In genomic region chr5:173055983-173056782, GRCh38 we compare ENCODE assay signal across 1 cellular context.
TF ChIP-seq lines count a peak whose summit lies in the region.

Gene CREBRF, plus strand, starts transcription at chr5:173056352. Its CDS starts 24,424 bp downstream, at chr5:173080776.

TF ChIP-seq in K562, 482 proteins besides CTCF, POLR2A, EP300 and RAD21 (continued from another document):
- TF ChIP-seq UBTF (IDR thresholded peaks at IDR 0.05; ENCODE audit: borderline replicate concordance in 1 of 2, low read depth in 2 of 2, low read length in 2 of 2) (no peak), GATAD2A (IDR thresholded peaks at IDR 0.05) (no peak), ZNF445 (CRISPR knock-in tag; IDR thresholded peaks at IDR 0.05; ENCODE audit: low read depth) (no peak), SPI1 (IDR thresholded peaks at IDR 0.05; ENCODE audit: borderline replicate concordance, low read depth, low read length) (0 out of 2 replicates have a peak, but pooled peaks have one; percentile 27), HOXB6 (CRISPR knock-in tag; IDR thresholded peaks at IDR 0.05; ENCODE audit: borderline replicate concordance) (no peak), YY1 (IDR thresholded peaks at IDR 0.05; ENCODE audit: borderline replicate concordance in 1 of 3, control insufficient read depth in 1 of 3, extremely low read depth in 1 of 3, insufficient read depth in 3 of 3, insufficient read length in 1 of 3, insufficient replicate concordance in 2 of 3, low read depth in 1 of 3, low read length in 2 of 3) (peak in 1 of 3 experiments; percentile 33), ZNF785 (CRISPR knock-in tag; IDR thresholded peaks at IDR 0.05) (no peak), KDM2B (CRISPR knock-in tag; IDR thresholded peaks at IDR 0.05) (no peak), ZNF184 (CRISPR knock-in tag; IDR thresholded peaks at IDR 0.05) (no peak), XRCC4 (IDR thresholded peaks at IDR 0.05; ENCODE audit: extremely low read depth, insufficient read depth, insufficient read length) (no peak), CEBPG (CRISPR knock-in tag; IDR thresholded peaks at IDR 0.05) (no peak), CEBPG (tag; conservative IDR thresholded peaks at IDR 0.05 in 1 of 2, IDR thresholded peaks at IDR 0.05 in 1 of 2) (no peak), CBFA2T2 (conservative IDR thresholded peaks at IDR 0.05) (peak; percentile 89), HDAC1 (IDR thresholded peaks at IDR 0.05) (peak in 1 of 2 experiments; percentile 93; a peak in 2 of 4 replicates), NEUROD1 (IDR thresholded peaks at IDR 0.05; ENCODE audit: borderline replicate concordance, low read depth, low read length, partially characterized antibody) (peak; percentile 20), FOXP1 (CRISPR knock-in tag; IDR thresholded peaks at IDR 0.05) (peak; percentile 38; the same call in 1 of the 2 replicates), ZNF707 (CRISPR knock-in tag; conservative IDR thresholded peaks at IDR 0.05) (no peak)
